ENCODE assay signal across 12 cellular contexts in genomic region chr3:119395923-119396358, GRCh38.
DNase-seq lines count a peak whose midpoint lies in the region; ATAC-seq and TF ChIP-seq lines count a peak whose summit lies in the region.
"Had no signal": no experiment of that assay in that cellular context is flagged by ENCODE, and none has a peak within 500 bp of the region (broad histone marks: within the 10 kb centered on the region; RNA-seq: fewer than 3 reads in every experiment).

No MANE protein-coding gene starts in this region.

- H3K79me2 ChIP-seq in DND-41 (ENCODE audit: insufficient read depth, low read length), result no peaks in the 10 kb centered on the region

- H2AFZ ChIP-seq in DND-41 (ENCODE audit: low read depth, low read length), result no peak overlapping the region

- H3K36me3 ChIP-seq in DND-41 (ENCODE audit: insufficient read depth, low read length) (no peaks in the 10 kb centered on the region), testis (ENCODE audit: low read depth, missing control alignments) (no peaks in the 10 kb centered on the region)

- H3K4me3 ChIP-seq in DND-41 (ENCODE audit: low read depth in 1 of 2, low read length in 2 of 2) (no peak overlapping the region), testis (no peak overlapping the region)

- intact Hi-C loops in testis (cut with DNase I; ENCODE audit: low total_unique reads), result no loop called here

- H3K4me1 ChIP-seq in DND-41 (ENCODE audit: insufficient read depth, low read length), result no peaks in the 10 kb centered on the region
- no peaks in the 10 kb centered on the region for H3K4me1 ChIP-seq in testis

- no peak overlapping the region for H3K4me2 ChIP-seq in DND-41 (ENCODE audit: insufficient read depth, low read length)

- H4K20me1 ChIP-seq in DND-41 (ENCODE audit: insufficient read depth, low read length), result no peaks in the 10 kb centered on the region

- DNase-seq in DND-41, result no peak
- no peak for DNase-seq in putamen (ENCODE audit: low spot score)
- DNase-seq in testis, result no peak
- no peak for DNase-seq in activated effector memory CD4-positive, alpha-beta T cell treated with Interleukin-2 at 50 U/mL for 16 hours
- DNase-seq in UCSD-AML1 (lab: John Stamatoyannopoulos, UW; ENCODE audit: unreplicated experiment), result no peak
- DNase-seq: activated CD4-positive, alpha-beta T cell treated with anti-CD3 and anti-CD28 coated beads, Interleukin-2, amount 10 ng/mL, durations not matched to agents 7 days and 5 days; naive B cell; NCI-H2107; SHP77 treated with DMSO at 0.1 percent for 48 hours had no signal

- H3K27ac ChIP-seq in DND-41 (ENCODE audit: low read length) (no peak overlapping the region), testis (no peak overlapping the region)

- ATAC-seq in DND-41 (ENCODE audit: insufficient read depth, low read depth), result peak; percentile 37; the same call in 1 of the 3 replicates
- peak; percentile 84 for ATAC-seq in GM19035 (IDR thresholded peaks at IDR 0.05; ENCODE audit: unreplicated experiment)
- peak; percentile 75 for ATAC-seq in HG02623 (IDR thresholded peaks at IDR 0.05; ENCODE audit: unreplicated experiment)
- ATAC-seq in HG03442 (IDR thresholded peaks at IDR 0.05; ENCODE audit: unreplicated experiment), result peak; percentile 87

- no peak for TF ChIP-seq POLR2A in testis (IDR thresholded peaks at IDR 0.05)

- 90 to 92% methylated on average over 2 of the region's 2 CpGs for WGBS in testis, 2 donors

- no peak overlapping the region for H3K9ac ChIP-seq in DND-41 (ENCODE audit: low read depth, low read length)

- no peak for TF ChIP-seq CTCF in DND-41 (IDR thresholded peaks at IDR 0.05; ENCODE audit: borderline replicate concordance, extremely low read depth, low read length, poor library complexity, severe bottlenecking)
- TF ChIP-seq CTCF in testis (IDR thresholded peaks at IDR 0.05), result no peak

- H3K27me3 ChIP-seq in DND-41 (ENCODE audit: insufficient read depth, low read length, poor library complexity) (no peaks in the 10 kb centered on the region), testis (no peaks in the 10 kb centered on the region)

- H3K9me3 ChIP-seq in DND-41 (ENCODE audit: insufficient read depth, low read length, severe bottlenecking) (no peaks in the 10 kb centered on the region), testis (no peaks in the 10 kb centered on the region)

Comparison
In these comparisons a context has a peak if more than half of its experiments do, and no peak if none do; other contexts are left out.
1. ATAC-seq: peak in every context shown above with its lines; median percentile 87 in HG03442; 84 in GM19035; 75 in HG02623; 37 in DND-41.